Comparison of ENCODE assay signal across 24 cellular contexts in the genomic region with DNA sequence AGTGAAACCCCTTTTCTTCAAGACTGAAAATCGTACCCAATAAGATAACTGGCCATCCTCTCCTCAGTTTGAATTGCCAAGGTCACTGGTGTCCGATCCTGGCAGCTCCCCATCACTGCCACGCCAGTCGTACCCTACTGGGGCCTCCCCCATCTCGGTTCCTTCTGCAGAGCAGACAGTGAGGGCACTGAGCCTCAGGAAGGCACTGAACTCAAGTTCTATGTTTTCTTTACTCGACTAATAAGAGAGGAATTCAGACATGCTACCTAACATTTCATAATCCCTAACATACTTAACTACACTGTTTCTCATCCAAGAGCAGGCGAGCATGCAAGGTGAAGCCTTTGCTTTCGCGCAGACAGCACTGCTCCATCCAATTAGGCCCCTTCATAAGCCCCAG. TPM values are rescaled to one million over a fixed set of nuclear protein-coding genes. Genes with fewer than 3 reads are reported as not detected.
DNase-seq lines count a peak whose midpoint lies in the region; ATAC-seq and TF ChIP-seq lines count a peak whose summit lies in the region.
"Had no signal": no experiment of that assay in that cellular context is flagged by ENCODE, and none has a peak within 500 bp of the region (broad histone marks: within the 10 kb centered on the region; RNA-seq: fewer than 3 reads in every experiment).

No MANE protein-coding gene starts in this region.

- no peak overlapping the region for H3K4ac ChIP-seq in mesenchymal stem cell (ENCODE audit: low read depth in 1 of 2, low read length in 2 of 2)

- no peak overlapping the region for H3K9ac ChIP-seq in mesenchymal stem cell (ENCODE audit: low read length)

- DNase-seq in AG20443 (ENCODE audit: low spot score) (peak; percentile 37), NCI-H82 (lab: John Stamatoyannopoulos, UW) (peak; percentile 84), cardiac fibroblast (ENCODE audit: low read depth in 2 of 2) (peak; percentile 65 to 74), mesenchymal stem cell (no peak), NCI-H446 (lab: John Stamatoyannopoulos, UW) (no peak), retina (no peak)
- DNase-seq in activated CD4-positive, CD25-positive, alpha-beta regulatory T cell treated with anti-CD3 and anti-CD28 coated beads, Interleukin-2, amount 50 U/mL, for 72 hours: no peak
- DNase-seq: activated CD4-positive, CD25-positive, alpha-beta regulatory T cell; activated CD8-positive, alpha-beta T cell treated with anti-CD3 and anti-CD28 coated beads for 36 hours; activated T-cell treated with anti-CD3 and anti-CD28 coated beads, Interleukin-2, amount 50 U/mL, for 1 hour; amniotic stem cell; esophagus squamous epithelium; HCEC 1CT; left colon; NCI-H146; NCI-H2171; NCI-H526 treated with DMSO at 0.1 percent for 48 hours; ovary; right lobe of liver; stimulated activated CD8-positive, alpha-beta memory T cell treated with anti-CD3 and anti-CD28 coated beads, Interleukin-4, amount 100 ng/mL, for 48 hours; T1000; upper lobe of right lung had no signal

- no peak overlapping the region for H2BK15ac ChIP-seq in mesenchymal stem cell (ENCODE audit: low read depth, poor library complexity, severe bottlenecking)

- H4K8ac ChIP-seq in mesenchymal stem cell (ENCODE audit: low read length): no peak overlapping the region

- H3K9me3 ChIP-seq in mesenchymal stem cell (ENCODE audit: control insufficient read depth, low read length): no peaks in the 10 kb centered on the region
- H3K9me3 ChIP-seq: esophagus squamous epithelium, ovary, right lobe of liver, upper lobe of right lung had no signal

- H3K4me1 ChIP-seq in mesenchymal stem cell (ENCODE audit: control insufficient read depth, insufficient read depth, low read depth, low read length): peaks cover 59% of the 10 kb centered on the region
- H3K4me1 ChIP-seq: right lobe of liver had no signal

- H3K18ac ChIP-seq in mesenchymal stem cell (ENCODE audit: low read depth in 1 of 2, low read length in 2 of 2): no peak overlapping the region

- peaks cover 16% of the 10 kb centered on the region for H3K79me1 ChIP-seq in mesenchymal stem cell (replicated peaks; ENCODE audit: low read length, poor library complexity, severe bottlenecking)

- H3K14ac ChIP-seq in mesenchymal stem cell (ENCODE audit: low read length in 2 of 2): no peak overlapping the region

- no peak overlapping the region for H4K91ac ChIP-seq in mesenchymal stem cell (ENCODE audit: low read length)

- 75% methylated on average over 9 of the region's 9 CpGs for WGBS in mesenchymal stem cell

- H2AK5ac ChIP-seq in mesenchymal stem cell (ENCODE audit: low read length, severe bottlenecking): peak overlapping the region; percentile 17

- peaks cover 0 to 13% of the 10 kb centered on the region in 2 experiments for H3K36me3 ChIP-seq in mesenchymal stem cell (ENCODE audit: control insufficient read depth in 1 of 2, insufficient read depth in 2 of 2, low read depth in 1 of 2, low read length in 2 of 2)
- H3K36me3 ChIP-seq: esophagus squamous epithelium, ovary, right lobe of liver, upper lobe of right lung had no signal

- peak overlapping the region; percentile 84 for H3K27ac ChIP-seq in mesenchymal stem cell (ENCODE audit: low read length, poor library complexity, severe bottlenecking)
- H3K27ac ChIP-seq: C4-2B, esophagus squamous epithelium, ovary, right lobe of liver, upper lobe of right lung had no signal

- peaks cover 0 to 39% of the 10 kb centered on the region in 2 experiments for H3K27me3 ChIP-seq in mesenchymal stem cell (ENCODE audit: control insufficient read depth in 1 of 2, insufficient read depth in 1 of 2, low read length in 2 of 2)
- H3K27me3 ChIP-seq: esophagus squamous epithelium, ovary, right lobe of liver, upper lobe of right lung had no signal

- no peak overlapping the region for H3K23ac ChIP-seq in mesenchymal stem cell (ENCODE audit: low read length in 2 of 2)

- no peak for TF ChIP-seq CTCF in cardiac fibroblast (IDR thresholded peaks at IDR 0.05; ENCODE audit: low read depth, low read length)

- H3K4me2 ChIP-seq in mesenchymal stem cell (ENCODE audit: low read length, poor library complexity, severe bottlenecking): peak overlapping the region; percentile 19

- no peak overlapping the region for H2BK120ac ChIP-seq in mesenchymal stem cell (ENCODE audit: low read depth, low read length)

- H2BK5ac ChIP-seq in mesenchymal stem cell (ENCODE audit: low read depth, low read length, poor library complexity, severe bottlenecking): no peak overlapping the region

- H2BK12ac ChIP-seq in mesenchymal stem cell (ENCODE audit: low read length in 2 of 2): no peak overlapping the region

- H3K4me3 ChIP-seq in cardiac fibroblast (replicated peaks in 1 of 2; ENCODE audit: low read depth in 2 of 2, low read length in 2 of 2): no peak overlapping the region
- H3K4me3 ChIP-seq in mesenchymal stem cell (ENCODE audit: insufficient read depth in 1 of 2, low read depth in 1 of 2, low read length in 2 of 2): no peak overlapping the region
- H3K4me3 ChIP-seq: esophagus squamous epithelium, ovary, right lobe of liver, upper lobe of right lung had no signal

- H2AFZ ChIP-seq in mesenchymal stem cell (ENCODE audit: low read depth, low read length): no peak overlapping the region

- ATAC-seq in HG03095 (IDR thresholded peaks at IDR 0.05; ENCODE audit: unreplicated experiment): no peak
- ATAC-seq: activated CD8-positive, alpha-beta T cell treated with anti-CD3 and anti-CD28 coated beads for 36 hours; right lobe of liver; upper lobe of right lung had no signal

RNA-seq across cellular contexts. Expression of a gene that starts 23.4 kb away (rescaled TPM):
- polyA plus RNA-seq in mesenchymal stem cell (2013, experiment 1 of 2): 1.0 TPM
- polyA plus RNA-seq in mesenchymal stem cell (2013, experiment 2 of 2): 1.2 TPM

RNA-seq across cellular contexts. Expression of a gene that starts 23.7 kb away (rescaled TPM):
- 0.03 TPM for polyA plus RNA-seq in mesenchymal stem cell (2013, experiment 1 of 2)
- polyA plus RNA-seq in mesenchymal stem cell (2013, experiment 2 of 2): not detected

Comparison
In these comparisons a context has a peak if more than half of its experiments do, and no peak if none do; other contexts are left out.
1. DNase-seq: peak in AG20443 (single experiment), NCI-H82 (single experiment) and cardiac fibroblast (2 of 2); none in mesenchymal stem cell (single experiment), NCI-H446 (0 of 2), activated CD4-positive, CD25-positive, alpha-beta regulatory T cell treated with anti-CD3 and anti-CD28 coated beads, Interleukin-2, amount 50 U/mL, for 72 hours (single experiment) and retina (single experiment).